ENCODE assay signal across 28 cellular contexts in the genomic region with DNA sequence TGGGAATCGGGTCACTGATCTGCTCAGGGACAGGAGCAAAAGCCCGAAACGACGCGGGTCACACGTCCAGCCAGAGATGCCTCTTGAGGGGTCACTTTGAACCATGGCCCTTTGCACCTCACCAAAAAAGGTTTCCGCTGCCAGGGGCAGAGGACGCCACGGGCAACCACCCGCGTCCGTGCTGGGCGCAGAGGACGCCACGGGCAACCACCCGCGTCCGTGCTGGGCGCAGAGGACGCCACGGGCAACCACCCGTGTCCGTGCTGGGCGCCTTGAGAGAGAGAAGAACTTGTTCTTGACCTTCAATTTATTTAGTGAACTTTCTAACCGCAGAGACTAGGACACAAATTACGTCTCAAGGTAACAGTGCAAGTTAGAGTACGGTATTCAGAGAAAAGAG. TPM values are rescaled to one million over a fixed set of nuclear protein-coding genes. Genes with fewer than 3 reads are reported as not detected.
A peak's percentile ranks its signal among the peaks of the same experiment; 100 is the strongest.
DNase-seq lines count a peak whose midpoint lies in the region; ATAC-seq and TF ChIP-seq lines count a peak whose summit lies in the region.
"Had no signal": no experiment of that assay in that cellular context is flagged by ENCODE, and none has a peak within 500 bp of the region (broad histone marks: within the 10 kb centered on the region; RNA-seq: fewer than 3 reads in every experiment).

No MANE protein-coding gene starts in this region.

- intact Hi-C loops in psoas muscle (cut with DNase I) = no loop called here

- TF ChIP-seq CTCF in endodermal cell (conservative IDR thresholded peaks at IDR 0.05) = no peak
- no peak for TF ChIP-seq CTCF in type B pancreatic cell (conservative IDR thresholded peaks at IDR 0.05)
- no peak for TF ChIP-seq CTCF in psoas muscle (IDR thresholded peaks at IDR 0.05)

- H3K27me3 Mint-ChIP-seq in endodermal cell (ENCODE audit: insufficient read depth) (peaks cover 15% of the 10 kb centered on the region), memory B cell (no peaks in the 10 kb centered on the region), type B pancreatic cell (no peaks in the 10 kb centered on the region)
- H3K27me3 Mint-ChIP-seq: activated CD4-positive, alpha-beta memory T cell treated with anti-CD3 and anti-CD28 coated beads for 36 hours; activated naive CD4-positive, alpha-beta T cell treated with anti-CD3 and anti-CD28 coated beads, Interleukin-2, amount 10 ng/mL, durations not matched to agents 7 days and 5 days; CD4-positive, CD25-positive, alpha-beta regulatory T cell; dendritic cell treated with granulocyte-macrophage colony-stimulating factor and Interleukin-4, amounts not matched to agents 40 ng/mL and 50 ng/mL, for 4 days had no signal

- no peaks in the 10 kb centered on the region for H3K9me3 ChIP-seq in HUES48 (ENCODE audit: control insufficient read depth, insufficient read depth, low read length)
- H3K9me3 ChIP-seq in endodermal cell (ENCODE audit: control insufficient read depth, low read length) = no peaks in the 10 kb centered on the region
- H3K9me3 ChIP-seq in psoas muscle = no peaks in the 10 kb centered on the region
- H3K9me3 ChIP-seq: adrenal gland, body of pancreas, gastrocnemius medialis, prostate gland, transverse colon had no signal

- H3K36me3 ChIP-seq in HUES48 (ENCODE audit: control insufficient read depth, insufficient read depth, low read length) = no peaks in the 10 kb centered on the region
- no peaks in the 10 kb centered on the region for H3K36me3 ChIP-seq in endodermal cell (ENCODE audit: control insufficient read depth, insufficient read depth, low read length)
- no peaks in the 10 kb centered on the region for H3K36me3 ChIP-seq in psoas muscle (ENCODE audit: insufficient read depth in 1 of 2, low read depth in 1 of 2)
- H3K36me3 ChIP-seq: adrenal gland, gastrocnemius medialis, prostate gland had no signal

- H3K9ac ChIP-seq in HUES48 (ENCODE audit: low read depth, low read length) (no peak overlapping the region), endodermal cell (ENCODE audit: extremely low read depth, low read length, poor library complexity, severe bottlenecking) (no peak overlapping the region)

- ATAC-seq in memory B cell (ENCODE audit: low read depth) (no peak), psoas muscle (no peak)
- ATAC-seq: activated CD4-positive, CD25-positive, alpha-beta regulatory T cell treated with anti-CD3 and anti-CD28 coated beads, Interleukin-2, amount 50 U/mL, for 24 hours; gastrocnemius medialis; SK-N-SH treated with all-trans-retinoic acid at 6 μM for 48 hours had no signal

- H3K36me3 Mint-ChIP-seq in endodermal cell (ENCODE audit: low read depth) = no peaks in the 10 kb centered on the region
- peaks cover 2% of the 10 kb centered on the region for H3K36me3 Mint-ChIP-seq in memory B cell
- no peaks in the 10 kb centered on the region for H3K36me3 Mint-ChIP-seq in type B pancreatic cell
- H3K36me3 Mint-ChIP-seq: activated CD4-positive, alpha-beta memory T cell treated with anti-CD3 and anti-CD28 coated beads for 36 hours had no signal

- H3K4me1 Mint-ChIP-seq in endodermal cell (no peaks in the 10 kb centered on the region), memory B cell (peaks cover 15% of the 10 kb centered on the region), type B pancreatic cell (ENCODE audit: unreplicated experiment) (peaks cover 13% of the 10 kb centered on the region)
- H3K4me1 Mint-ChIP-seq: activated naive CD4-positive, alpha-beta T cell treated with anti-CD3 and anti-CD28 coated beads, Interleukin-2, amount 10 ng/mL, durations not matched to agents 7 days and 5 days had no signal

- H3K9me3 Mint-ChIP-seq in endodermal cell = no peaks in the 10 kb centered on the region
- H3K9me3 Mint-ChIP-seq in memory B cell = no peaks in the 10 kb centered on the region
- H3K9me3 Mint-ChIP-seq in type B pancreatic cell = no peaks in the 10 kb centered on the region
- H3K9me3 Mint-ChIP-seq: activated CD4-positive, alpha-beta memory T cell treated with anti-CD3 and anti-CD28 coated beads for 36 hours; activated naive CD4-positive, alpha-beta T cell treated with anti-CD3 and anti-CD28 coated beads, Interleukin-2, amount 10 ng/mL, durations not matched to agents 7 days and 5 days; CD4-positive, CD25-positive, alpha-beta regulatory T cell; dendritic cell treated with granulocyte-macrophage colony-stimulating factor and Interleukin-4, amounts not matched to agents 40 ng/mL and 50 ng/mL, for 4 days; T-helper 1 cell treated with Interleukin-12 subunit alpha and Interleukin-12 subunit beta and Interleukin-4 antibody, amounts not matched to agents 30 μg/mL and 1 μg/mL, for 36 hours had no signal

- H3K4me3 ChIP-seq in HUES48 (ENCODE audit: low read depth, low read length) (peak overlapping the region; percentile 60), endodermal cell (ENCODE audit: low read length) (no peak overlapping the region), psoas muscle (no peak overlapping the region)
- H3K4me3 ChIP-seq: body of pancreas, hepatocyte, PC-9, prostate gland had no signal

- no peak for DNase-seq in endodermal cell
- no peak for DNase-seq in memory B cell (ENCODE audit: low spot score in 2 of 2)
- no peak for DNase-seq in type B pancreatic cell (ENCODE audit: extremely low spot score, unreplicated experiment)
- DNase-seq in psoas muscle = no peak
- DNase-seq in NCI-H226 = no peak
- no peak for DNase-seq in GM03348 (ENCODE audit: low spot score)
- DNase-seq: activated CD4-positive, alpha-beta memory T cell treated with anti-CD3 and anti-CD28 coated beads for 36 hours; activated CD8-positive, alpha-beta memory T cell treated with anti-CD3 and anti-CD28 coated beads, Interleukin-2, amount 50 U/mL, for 4 hours; activated naive CD4-positive, alpha-beta T cell treated with anti-CD3 and anti-CD28 coated beads, Interleukin-2, amount 10 ng/mL, durations not matched to agents 7 days and 5 days; Calu3; CD4-positive, CD25-positive, alpha-beta regulatory T cell; DMS79 treated with DMSO at 0.1 percent for 48 hours; gastrocnemius medialis; GF-D8; NCI-H1930; NCI-H69; PC-9; stimulated activated CD4-positive, alpha-beta T cell treated with anti-CD3 and anti-CD28 coated beads, Interleukin-4, amount 100 ng/mL, for 24 hours had no signal

- H3K4me1 ChIP-seq in HUES48 (ENCODE audit: control insufficient read depth, insufficient read depth, low read length) (no peaks in the 10 kb centered on the region), endodermal cell (ENCODE audit: control insufficient read depth, insufficient read depth, low read length) (no peaks in the 10 kb centered on the region), psoas muscle (peaks cover 23% of the 10 kb centered on the region)
- H3K4me1 ChIP-seq: body of pancreas had no signal

- peak overlapping the region; percentile 42 for H3K4me3 Mint-ChIP-seq in endodermal cell
- H3K4me3 Mint-ChIP-seq in memory B cell = peak overlapping the region; percentile 27
- peak overlapping the region; percentile 41 for H3K4me3 Mint-ChIP-seq in type B pancreatic cell
- H3K4me3 Mint-ChIP-seq: activated CD4-positive, alpha-beta memory T cell treated with anti-CD3 and anti-CD28 coated beads for 36 hours; activated naive CD4-positive, alpha-beta T cell treated with anti-CD3 and anti-CD28 coated beads, Interleukin-2, amount 10 ng/mL, durations not matched to agents 7 days and 5 days; CD4-positive, CD25-positive, alpha-beta regulatory T cell; dendritic cell treated with granulocyte-macrophage colony-stimulating factor and Interleukin-4, amounts not matched to agents 40 ng/mL and 50 ng/mL, for 4 days; T-helper 1 cell treated with Interleukin-12 subunit alpha and Interleukin-12 subunit beta and Interleukin-4 antibody, amounts not matched to agents 30 μg/mL and 1 μg/mL, for 36 hours had no signal

- no peak overlapping the region for H3K27ac Mint-ChIP-seq in endodermal cell
- H3K27ac Mint-ChIP-seq in memory B cell = peak overlapping the region; percentile 31
- H3K27ac Mint-ChIP-seq in type B pancreatic cell = no peak overlapping the region
- H3K27ac Mint-ChIP-seq: activated CD4-positive, alpha-beta memory T cell treated with anti-CD3 and anti-CD28 coated beads for 36 hours; activated naive CD4-positive, alpha-beta T cell treated with anti-CD3 and anti-CD28 coated beads, Interleukin-2, amount 10 ng/mL, durations not matched to agents 7 days and 5 days; CD4-positive, CD25-positive, alpha-beta regulatory T cell; T-helper 1 cell treated with Interleukin-12 subunit alpha and Interleukin-12 subunit beta and Interleukin-4 antibody, amounts not matched to agents 30 μg/mL and 1 μg/mL, for 36 hours had no signal

- H3K27ac ChIP-seq in HUES48 (ENCODE audit: low read depth, low read length) = no peak overlapping the region
- no peak overlapping the region for H3K27ac ChIP-seq in endodermal cell (ENCODE audit: low read depth, low read length)
- H3K27ac ChIP-seq in psoas muscle = no peak overlapping the region
- H3K27ac ChIP-seq: adrenal gland, body of pancreas, gastrocnemius medialis, hepatocyte, PC-9 had no signal

- 55 to 56% methylated on average over 20 to 27 of the region's 27 CpGs for WGBS in endodermal cell (ENCODE audit: insufficient coverage in 1 of 2, insufficient read length in 1 of 2), 2 experiments
- WGBS in psoas muscle, 3 donors = 82 to 92% (median 88%) methylated on average over 27 of the region's 27 CpGs

- H3K27me3 ChIP-seq in HUES48 (ENCODE audit: control insufficient read depth, insufficient read depth, low read length) = peaks cover 20% of the 10 kb centered on the region
- H3K27me3 ChIP-seq in endodermal cell (ENCODE audit: control insufficient read depth, insufficient read depth, low read length, poor library complexity, severe bottlenecking) = peaks cover 24% of the 10 kb centered on the region
- peaks cover 0 to 2% (median 0%) of the 10 kb centered on the region in 3 donors for H3K27me3 ChIP-seq in psoas muscle (ENCODE audit: insufficient read depth in 3 of 3, low read length in 2 of 3)
- H3K27me3 ChIP-seq: adrenal gland, body of pancreas, gastrocnemius medialis, hepatocyte, transverse colon had no signal

RNA-seq across cellular contexts. Expression of a gene that starts 35.5 kb away (rescaled TPM):
- total RNA-seq in endodermal cell = 10 to 100 TPM; 13.6 to 14.6 TPM
- 13.7 TPM for polyA plus RNA-seq in endodermal cell (2013, experiment 1 of 2)
- 11.9 TPM for polyA plus RNA-seq in endodermal cell (2013, experiment 2 of 2)
- total RNA-seq in type B pancreatic cell (ENCODE audit: low replicate concordance) = 16.2 and 20.1 TPM in 2 replicates
- total RNA-seq in psoas muscle = 10 to 100 TPM in 3 of 4 donors, 1 to 10 TPM in 1; 8.0 to 18.0 (median 12.4) TPM
- polyA plus RNA-seq in psoas muscle = 10 to 100 TPM; 14.9 to 27.2 (median 21.6) TPM

RNA-seq across cellular contexts. Expression of a gene that starts 52.8 kb away (rescaled TPM):
- total RNA-seq in endodermal cell (100 to 1,000 TPM; 124 to 201 TPM), type B pancreatic cell (ENCODE audit: low replicate concordance) (65.1 and 68.0 TPM in 2 replicates), psoas muscle (10 to 100 TPM; 72.8 to 79.4 (median 74.1) TPM)
- polyA plus RNA-seq in endodermal cell (2013, experiment 1 of 2) = 132 TPM
- polyA plus RNA-seq in endodermal cell (2013, experiment 2 of 2) = 112 TPM
- 10 to 100 TPM; 33.4 to 92.5 (median 52.2) TPM for polyA plus RNA-seq in psoas muscle
